In genomic region chr16:82580293-82580900, GRCh38 we compare ENCODE assay signal across 8 cellular contexts. TPM values are rescaled to one million over a fixed set of nuclear protein-coding genes. Genes with fewer than 3 reads are reported as not detected.
A peak's percentile ranks its signal among the peaks of the same experiment; 100 is the strongest.
DNase-seq lines count a peak whose midpoint lies in the region; ATAC-seq and TF ChIP-seq lines count a peak whose summit lies in the region.

No MANE protein-coding gene starts in this region.

- 75 to 76% methylated on average over 7 to 9 of the region's 9 CpGs for WGBS in endodermal cell (ENCODE audit: insufficient coverage in 1 of 2, insufficient read length in 1 of 2), 2 experiments

- H3K4me1 ChIP-seq in endodermal cell (ENCODE audit: control insufficient read depth, insufficient read depth, low read length), result no peaks in the 10 kb centered on the region

- H3K27me3 ChIP-seq in endodermal cell (ENCODE audit: control insufficient read depth, insufficient read depth, low read length, poor library complexity, severe bottlenecking), result no peaks in the 10 kb centered on the region

- H3K4me3 Mint-ChIP-seq in endodermal cell, result no peak overlapping the region

- H3K4me3 ChIP-seq in endodermal cell (ENCODE audit: low read length), result no peak overlapping the region

- peak; percentile 70 for TF ChIP-seq CTCF in endodermal cell (conservative IDR thresholded peaks at IDR 0.05)

- H3K9me3 ChIP-seq in endodermal cell (ENCODE audit: control insufficient read depth, low read length), result no peaks in the 10 kb centered on the region

- DNase-seq in GM03348 (ENCODE audit: low spot score), result peak; percentile 35
- DNase-seq in NCI-H2196 (lab: John Stamatoyannopoulos, UW; ENCODE audit: unreplicated experiment), result peak; percentile 22
- DNase-seq in endodermal cell, result peak; percentile 72
- peak in 6 of 10 donors; percentile 18 to 90 (median 58) for DNase-seq in posterior cingulate gyrus
- no peak for DNase-seq in activated effector memory CD4-positive, alpha-beta T cell treated with Interleukin-2 at 50 U/mL for 16 hours
- no peak for DNase-seq in amniotic stem cell (lab: John Stamatoyannopoulos, UW)

- no peak overlapping the region for H3K9ac ChIP-seq in endodermal cell (ENCODE audit: extremely low read depth, low read length, poor library complexity, severe bottlenecking)

- H3K9me3 Mint-ChIP-seq in endodermal cell, result no peaks in the 10 kb centered on the region

- H3K36me3 ChIP-seq in endodermal cell (ENCODE audit: control insufficient read depth, insufficient read depth, low read length), result no peaks in the 10 kb centered on the region

- intact Hi-C loops in posterior cingulate gyrus (cut with DNase I), result loop anchor here (2.0 to 10.0 kb wide), 3 partner anchors 136 to 318 kb away; no protein-coding TSS in a partner anchor

- H3K27ac Mint-ChIP-seq in endodermal cell, result no peak overlapping the region

- no peaks in the 10 kb centered on the region for H3K36me3 Mint-ChIP-seq in endodermal cell (ENCODE audit: low read depth)

- peaks cover 7% of the 10 kb centered on the region for H3K27me3 Mint-ChIP-seq in endodermal cell (ENCODE audit: insufficient read depth)

- no peak overlapping the region for H3K27ac ChIP-seq in endodermal cell (ENCODE audit: low read depth, low read length)

- no peaks in the 10 kb centered on the region for H3K4me1 Mint-ChIP-seq in endodermal cell

- no peak for ATAC-seq in HG02973 (IDR thresholded peaks at IDR 0.05; ENCODE audit: unreplicated experiment)
- ATAC-seq in GM21717 (IDR thresholded peaks at IDR 0.05; ENCODE audit: unreplicated experiment), result no peak

RNA-seq across cellular contexts. Expression of gene CDH13, which starts 46.4 kb away (rescaled TPM):
- total RNA-seq in endodermal cell, result 1 to 10 TPM in 1 of 2 donors, under 1 TPM in 1; 0.86 to 1.8 TPM
- polyA plus RNA-seq in endodermal cell (2013, experiment 1 of 2), result 7.7 TPM
- 12.1 TPM for polyA plus RNA-seq in endodermal cell (2013, experiment 2 of 2)

Comparison
In these comparisons a context has a peak if more than half of its experiments do, and no peak if none do; other contexts are left out.
1. DNase-seq: peak in GM03348 (single experiment), NCI-H2196 (single experiment), endodermal cell (single experiment) and posterior cingulate gyrus (6 of 10); none in activated effector memory CD4-positive, alpha-beta T cell treated with Interleukin-2 at 50 U/mL for 16 hours (single experiment) and amniotic stem cell (single experiment).